1 cellular context compared by ENCODE assay signal in genomic region chr1:45035631-45036301, GRCh38.
TF ChIP-seq lines count a peak whose summit lies in the region.

No MANE protein-coding gene starts in this region.

TF ChIP-seq in K562, 482 proteins besides CTCF, POLR2A, EP300 and RAD21 (continued from another document and continues in another):
- TF ChIP-seq POU5F1 (IDR thresholded peaks at IDR 0.05; ENCODE audit: borderline replicate concordance, low read depth, low read length, partially characterized antibody): no peak
- no peak for TF ChIP-seq SP2 (IDR thresholded peaks at IDR 0.05; ENCODE audit: extremely low read depth, low read depth, low read length, poor library complexity, severe bottlenecking)
- no peak for TF ChIP-seq U2AF2 (optimal IDR thresholded peaks at IDR 0.05; ENCODE audit: low read depth, low read length)
- peak; percentile 87; the same call in 1 of the 2 replicates for TF ChIP-seq ZNF766 (CRISPR knock-in tag; conservative IDR thresholded peaks at IDR 0.05)
- TF ChIP-seq MEIS2 (IDR thresholded peaks at IDR 0.05; ENCODE audit: partially characterized antibody): peak; percentile 66
- peak; percentile 59 for TF ChIP-seq BCOR (IDR thresholded peaks at IDR 0.05)
- TF ChIP-seq TEAD4 (IDR thresholded peaks at IDR 0.05; ENCODE audit: low read length): peak; percentile 98
- no peak for TF ChIP-seq TEAD4 (CRISPR knock-in tag; IDR thresholded peaks at IDR 0.05; ENCODE audit: borderline replicate concordance)
- no peak for TF ChIP-seq MEF2D (tag; conservative IDR thresholded peaks at IDR 0.05; ENCODE audit: low read depth)
- peak; percentile 69 for TF ChIP-seq MTA1 (IDR thresholded peaks at IDR 0.05; ENCODE audit: borderline replicate concordance)
- TF ChIP-seq BACH1 (tag; IDR thresholded peaks at IDR 0.05): no peak
- TF ChIP-seq ZZZ3 (IDR thresholded peaks at IDR 0.05): no peak
- TF ChIP-seq KLF16 (IDR thresholded peaks at IDR 0.05): peak; percentile 89
- TF ChIP-seq SMARCA4 (IDR thresholded peaks at IDR 0.05): peak; percentile 94
- TF ChIP-seq SRSF1 (IDR thresholded peaks at IDR 0.05; ENCODE audit: low read depth, low read length): no peak
- TF ChIP-seq MAFF (IDR thresholded peaks at IDR 0.05; ENCODE audit: low read length): no peak
- TF ChIP-seq ZBTB33 (CRISPR knock-in tag; IDR thresholded peaks at IDR 0.05): no peak
- 0 out of 2 replicates have a peak, but pooled peaks have one; percentile 11 for TF ChIP-seq L3MBTL2 (IDR thresholded peaks at IDR 0.05)
- no peak for TF ChIP-seq PHF8 (IDR thresholded peaks at IDR 0.05; ENCODE audit: borderline replicate concordance, low read length)
- TF ChIP-seq ZNF780A (CRISPR knock-in tag; IDR thresholded peaks at IDR 0.05): no peak
- TF ChIP-seq GABPB2 (CRISPR knock-in tag; conservative IDR thresholded peaks at IDR 0.05): no peak
- TF ChIP-seq ZMIZ1 (IDR thresholded peaks at IDR 0.05; ENCODE audit: low read depth in 2 of 2, low read length in 2 of 2): peak in 1 of 2 experiments; percentile 80; a peak in 1 of 4 replicates
- TF ChIP-seq RREB1 (CRISPR knock-in tag; IDR thresholded peaks at IDR 0.05): peak; percentile 61; the same call in 1 of the 2 replicates
- TF ChIP-seq CBX3 (IDR thresholded peaks at IDR 0.05; ENCODE audit: borderline replicate concordance in 1 of 2, low read length in 2 of 2): no peak
- no peak for TF ChIP-seq ETS1 (conservative IDR thresholded peaks at IDR 0.05; ENCODE audit: control insufficient read depth, low read depth, low read length)
- TF ChIP-seq BCLAF1 (IDR thresholded peaks at IDR 0.05; ENCODE audit: borderline replicate concordance in 1 of 2, control insufficient read depth in 1 of 2, low read depth in 2 of 2, low read length in 1 of 2): no peak
- no peak for TF ChIP-seq ZNF778 (CRISPR knock-in tag; IDR thresholded peaks at IDR 0.05)
- TF ChIP-seq HMGXB4 (CRISPR knock-in tag; IDR thresholded peaks at IDR 0.05): no peak
- TF ChIP-seq HINFP (tag; conservative IDR thresholded peaks at IDR 0.05; ENCODE audit: low read depth): no peak
- no peak for TF ChIP-seq HMBOX1 (IDR thresholded peaks at IDR 0.05)
- TF ChIP-seq SMAD4 (CRISPR knock-in tag; conservative IDR thresholded peaks at IDR 0.05): peak; percentile 87
- TF ChIP-seq HNRNPL (IDR thresholded peaks at IDR 0.05; ENCODE audit: low read depth, low read length): no peak
- no peak for TF ChIP-seq ZNF707 (CRISPR knock-in tag; conservative IDR thresholded peaks at IDR 0.05)
- TF ChIP-seq ZNF589 (CRISPR knock-in tag; IDR thresholded peaks at IDR 0.05; ENCODE audit: low read depth): peak; percentile 68; the same call in 1 of the 2 replicates
- no peak for TF ChIP-seq ARID3B (CRISPR knock-in tag; IDR thresholded peaks at IDR 0.05; ENCODE audit: borderline replicate concordance)
- peak; percentile 94 for TF ChIP-seq TCF3 (CRISPR knock-in tag; IDR thresholded peaks at IDR 0.05)
- no peak for TF ChIP-seq ZNF140 (CRISPR knock-in tag; IDR thresholded peaks at IDR 0.05)
- peak; percentile 86 for TF ChIP-seq SMARCC2 (IDR thresholded peaks at IDR 0.05; ENCODE audit: low read depth)
